20 cellular contexts compared by ENCODE assay signal in the genomic region with DNA sequence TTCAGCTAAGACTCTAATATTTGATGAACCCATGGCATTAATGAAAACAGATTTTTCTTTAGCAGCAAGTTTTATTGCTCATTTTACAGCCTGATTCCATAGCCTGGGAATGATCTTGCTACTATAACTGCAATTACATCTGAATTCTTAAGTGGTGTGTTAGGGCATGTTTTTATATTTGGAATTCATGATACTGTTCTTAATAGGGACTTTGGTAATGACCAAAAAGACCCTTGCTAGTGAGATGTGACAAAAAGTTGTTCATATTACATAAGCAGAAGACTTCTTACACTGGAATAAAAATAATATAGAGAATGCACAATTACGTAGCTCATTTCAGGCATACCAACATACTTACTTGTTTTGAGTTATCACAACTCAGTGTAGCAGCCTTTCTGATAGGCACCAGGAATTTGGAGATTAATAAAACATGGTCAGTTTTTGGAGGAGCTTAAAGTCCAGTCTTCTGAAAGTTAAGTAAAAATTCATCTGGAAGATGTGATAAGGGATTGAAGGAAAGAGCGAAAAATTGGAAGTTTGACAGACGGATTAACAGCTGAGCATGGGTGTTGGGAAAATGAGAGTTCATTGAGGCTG.
DNase-seq lines count a peak whose midpoint lies in the region; ATAC-seq and TF ChIP-seq lines count a peak whose summit lies in the region.
"Had no signal": no experiment of that assay in that cellular context is flagged by ENCODE, and none has a peak within 500 bp of the region (broad histone marks: within the 10 kb centered on the region; RNA-seq: fewer than 3 reads in every experiment).

No MANE protein-coding gene starts in this region.

- H3K4me2 ChIP-seq in SK-N-SH = no peak overlapping the region
- H3K4me2 ChIP-seq in neural progenitor cell = no peak overlapping the region

- no peaks in the 10 kb centered on the region for H3K79me2 ChIP-seq in SK-N-SH (ENCODE audit: insufficient read depth)
- peaks cover 56% of the 10 kb centered on the region for H3K79me2 ChIP-seq in neural progenitor cell (ENCODE audit: low read depth)

- peak overlapping the region; percentile 9 for H3K27ac Mint-ChIP-seq in neural progenitor cell
- no peak overlapping the region for H3K27ac Mint-ChIP-seq in CD8-positive, alpha-beta memory T cell

- no peak overlapping the region for H3K4me3 Mint-ChIP-seq in neural progenitor cell
- H3K4me3 Mint-ChIP-seq in CD8-positive, alpha-beta memory T cell = no peak overlapping the region

- H3K36me3 ChIP-seq in SK-N-SH (replicated peaks in 1 of 2; ENCODE audit: control insufficient read depth in 1 of 2, insufficient read depth in 2 of 2, low read length in 1 of 2) = no peaks in the 10 kb centered on the region
- no peaks in the 10 kb centered on the region for H3K36me3 ChIP-seq in neural progenitor cell
- no peaks in the 10 kb centered on the region for H3K36me3 ChIP-seq in CD8-positive, alpha-beta memory T cell (ENCODE audit: insufficient read depth, low read length)

- no peak for DNase-seq in SK-N-SH
- peak; percentile 23 to 41 for DNase-seq in cardiac fibroblast (ENCODE audit: low read depth in 2 of 2)
- no peak for DNase-seq in neural progenitor cell (ENCODE audit: low spot score)
- no peak for DNase-seq in CD8-positive, alpha-beta memory T cell
- DNase-seq in stimulated activated CD8-positive, alpha-beta memory T cell treated with anti-CD3 and anti-CD28 coated beads, Interleukin-4, amount 100 ng/mL, for 48 hours = no peak
- DNase-seq: ACHN, GF-D8, HCEC 1CT, Kasumi-1, NCI-H1417, NCI-H187, NCI-H510A, SIG-M5, T-helper 1 cell had no signal

- H3K9ac ChIP-seq in SK-N-SH (no peak overlapping the region), neural progenitor cell (no peak overlapping the region)

- ATAC-seq in SK-N-SH treated with all-trans-retinoic acid at 6 μM for 48 hours (no peak), HG03159 (IDR thresholded peaks at IDR 0.05; ENCODE audit: unreplicated experiment) (no peak), GM18870 (IDR thresholded peaks at IDR 0.05; ENCODE audit: unreplicated experiment) (no peak)

- H3K4me1 Mint-ChIP-seq in neural progenitor cell = peaks cover 46% of the 10 kb centered on the region
- no peaks in the 10 kb centered on the region for H3K4me1 Mint-ChIP-seq in CD8-positive, alpha-beta memory T cell

- peak overlapping the region; percentile 50; the same call in 1 of the 2 replicates for H2AFZ ChIP-seq in SK-N-SH (ENCODE audit: low read depth)
- H2AFZ ChIP-seq in neural progenitor cell (replicated peaks) = no peak overlapping the region

- H3K27me3 Mint-ChIP-seq in neural progenitor cell (ENCODE audit: insufficient read depth, low read depth) = no peaks in the 10 kb centered on the region
- H3K27me3 Mint-ChIP-seq in CD8-positive, alpha-beta memory T cell = peaks cover 0 to 3% of the 10 kb centered on the region in 2 donors

- H3K4me3 ChIP-seq in SK-N-SH (ENCODE audit: low read depth in 2 of 2, low read length in 1 of 2) (no peak overlapping the region), cardiac fibroblast (replicated peaks in 1 of 2; ENCODE audit: low read depth in 2 of 2, low read length in 2 of 2) (no peak overlapping the region), neural progenitor cell (no peak overlapping the region)
- H3K4me3 ChIP-seq in CD8-positive, alpha-beta memory T cell (ENCODE audit: low read length) = no peak overlapping the region

- no peaks in the 10 kb centered on the region for H3K9me2 ChIP-seq in SK-N-SH

- peaks cover 0 to 13% of the 10 kb centered on the region in 2 experiments; a peak in 1 of 4 replicates for H3K4me1 ChIP-seq in SK-N-SH (ENCODE audit: control insufficient read depth in 1 of 2, insufficient read depth in 2 of 2, low read depth in 1 of 2, low read length in 1 of 2)
- peaks cover 71% of the 10 kb centered on the region for H3K4me1 ChIP-seq in neural progenitor cell
- H3K4me1 ChIP-seq in CD8-positive, alpha-beta memory T cell (ENCODE audit: insufficient read depth, low read length) = no peaks in the 10 kb centered on the region

- POLR2A ChIA-PET in SK-N-SH (lab: Yijun Ruan, JAX) = no interaction called here
- POLR2A ChIA-PET in CD8-positive, alpha-beta memory T cell (lab: Charles Lee) = no interaction called here

- H3K27ac ChIP-seq in SK-N-SH (ENCODE audit: low read depth in 2 of 2, low read length in 1 of 2) (no peak overlapping the region), neural progenitor cell (no peak overlapping the region)
- H3K27ac ChIP-seq in CD8-positive, alpha-beta memory T cell (ENCODE audit: low read depth, low read length) = no peak overlapping the region
- H3K27ac ChIP-seq: 22Rv1, C4-2B, RWPE1 had no signal

- peaks cover 12% of the 10 kb centered on the region for H3F3A ChIP-seq in SK-N-SH (replicated peaks; ENCODE audit: insufficient read depth)
- H3F3A ChIP-seq in neural progenitor cell (ENCODE audit: low read depth) = peaks cover 33% of the 10 kb centered on the region

- H4K20me1 ChIP-seq in SK-N-SH (ENCODE audit: insufficient read depth) (no peaks in the 10 kb centered on the region), neural progenitor cell (ENCODE audit: low read depth) (peaks cover 7% of the 10 kb centered on the region)

- CTCF ChIA-PET in SK-N-SH (lab: Yijun Ruan, JAX) = interaction anchor here (1.0 kb wide), 1 partner anchor 313 kb away, joined by 3 read pairs; no protein-coding TSS in a partner anchor
- CTCF ChIA-PET in CD8-positive, alpha-beta memory T cell (lab: Charles Lee) = no interaction called here

- H3K36me3 Mint-ChIP-seq in neural progenitor cell = peaks cover 3% of the 10 kb centered on the region
- H3K36me3 Mint-ChIP-seq in CD8-positive, alpha-beta memory T cell = no peaks in the 10 kb centered on the region

- TF ChIP-seq RAD21 in SK-N-SH (IDR thresholded peaks at IDR 0.05; ENCODE audit: low read length) = no peak

- peaks cover 1% of the 10 kb centered on the region for H3K9me3 Mint-ChIP-seq in neural progenitor cell
- H3K9me3 Mint-ChIP-seq in CD8-positive, alpha-beta memory T cell = no peaks in the 10 kb centered on the region

- WGBS in SK-N-SH (ENCODE audit: low lambda C conversion rate) = 55% methylated on average over 3 of the region's 3 CpGs

- no peaks in the 10 kb centered on the region for H3K9me3 ChIP-seq in SK-N-SH
- no peaks in the 10 kb centered on the region for H3K9me3 ChIP-seq in neural progenitor cell (ENCODE audit: low read depth)
- H3K9me3 ChIP-seq in CD8-positive, alpha-beta memory T cell (ENCODE audit: low read length) = no peaks in the 10 kb centered on the region

- no peaks in the 10 kb centered on the region for H3K27me3 ChIP-seq in SK-N-SH (ENCODE audit: insufficient read depth)
- no peaks in the 10 kb centered on the region for H3K27me3 ChIP-seq in neural progenitor cell
- no peaks in the 10 kb centered on the region for H3K27me3 ChIP-seq in CD8-positive, alpha-beta memory T cell (ENCODE audit: insufficient read depth, low read length, poor library complexity, severe bottlenecking)

- TF ChIP-seq EP300 in SK-N-SH (IDR thresholded peaks at IDR 0.05; ENCODE audit: borderline replicate concordance in 1 of 2, low read depth in 1 of 2, low read length in 1 of 2) = no peak

- TF ChIP-seq CTCF in SK-N-SH (IDR thresholded peaks at IDR 0.05) = no peak
- TF ChIP-seq CTCF in cardiac fibroblast (IDR thresholded peaks at IDR 0.05; ENCODE audit: low read depth, low read length) = no peak
- no peak for TF ChIP-seq CTCF in neural progenitor cell (IDR thresholded peaks at IDR 0.05)

TF ChIP-seq in SK-N-SH, 30 proteins besides CTCF, POLR2A, EP300 and RAD21 (continues in another document):
- TF ChIP-seq TCF12 (IDR thresholded peaks at IDR 0.05) (no peak), JUND (IDR thresholded peaks at IDR 0.05) (no peak), MXI1 (IDR thresholded peaks at IDR 0.05; ENCODE audit: low read depth, low read length) (no peak), FOXM1 (IDR thresholded peaks at IDR 0.05; ENCODE audit: low read depth) (no peak), FOXJ3 (CRISPR knock-in tag; IDR thresholded peaks at IDR 0.05) (no peak)
- TF ChIP-seq, protein P1, sequence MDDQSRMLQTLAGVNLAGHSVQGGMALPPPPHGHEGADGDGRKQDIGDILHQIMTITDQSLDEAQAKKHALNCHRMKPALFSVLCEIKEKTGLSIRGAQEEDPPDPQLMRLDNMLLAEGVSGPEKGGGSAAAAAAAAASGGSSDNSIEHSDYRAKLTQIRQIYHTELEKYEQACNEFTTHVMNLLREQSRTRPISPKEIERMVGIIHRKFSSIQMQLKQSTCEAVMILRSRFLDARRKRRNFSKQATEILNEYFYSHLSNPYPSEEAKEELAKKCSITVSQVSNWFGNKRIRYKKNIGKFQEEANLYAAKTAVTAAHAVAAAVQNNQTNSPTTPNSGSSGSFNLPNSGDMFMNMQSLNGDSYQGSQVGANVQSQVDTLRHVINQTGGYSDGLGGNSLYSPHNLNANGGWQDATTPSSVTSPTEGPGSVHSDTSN (IDR thresholded peaks at IDR 0.05) = no peak

TF ChIP-seq in SK-N-SH treated with all-trans-retinoic acid at 6 μM for 48 hours, 23 proteins besides CTCF, POLR2A, EP300 and RAD21 (continues in another document):
- no peak for TF ChIP-seq ESRRG (CRISPR knock-in tag; IDR thresholded peaks at IDR 0.05)
- no peak for TF ChIP-seq PPARA (CRISPR knock-in tag; IDR thresholded peaks at IDR 0.05; ENCODE audit: borderline replicate concordance)
- TF ChIP-seq RARB (CRISPR knock-in tag; IDR thresholded peaks at IDR 0.05) = no peak
- no peak for TF ChIP-seq TCF4 (CRISPR knock-in tag; IDR thresholded peaks at IDR 0.05; ENCODE audit: borderline replicate concordance)
- TF ChIP-seq ZNF565 (CRISPR knock-in tag; conservative IDR thresholded peaks at IDR 0.05; ENCODE audit: low read depth) = no peak
- TF ChIP-seq ZFP30 (CRISPR knock-in tag; IDR thresholded peaks at IDR 0.05) = no peak
- no peak for TF ChIP-seq ARNTL (CRISPR knock-in tag; IDR thresholded peaks at IDR 0.05; ENCODE audit: borderline replicate concordance, low read depth)
- TF ChIP-seq ZNF70 (CRISPR knock-in tag; IDR thresholded peaks at IDR 0.05) = no peak
- no peak for TF ChIP-seq TOX (CRISPR knock-in tag; IDR thresholded peaks at IDR 0.05; ENCODE audit: borderline replicate concordance)
- no peak for TF ChIP-seq ISL1 (CRISPR knock-in tag; IDR thresholded peaks at IDR 0.05)

Comparison
In these comparisons a context has a peak if more than half of its experiments do, and no peak if none do; other contexts are left out.
1. DNase-seq: peak in cardiac fibroblast (2 of 2); none in SK-N-SH (single experiment), neural progenitor cell (single experiment), CD8-positive, alpha-beta memory T cell (0 of 5) and stimulated activated CD8-positive, alpha-beta memory T cell treated with anti-CD3 and anti-CD28 coated beads, Interleukin-4, amount 100 ng/mL, for 48 hours (single experiment).